ENCODE assay signal across 1 cellular context in genomic region chr7:103119791-103120291, GRCh38.
A peak's percentile ranks its signal among the peaks of the same experiment; 100 is the strongest.
TF ChIP-seq lines count a peak whose summit lies in the region.

No MANE protein-coding gene starts in this region.

TF ChIP-seq in K562, 482 proteins besides CTCF, POLR2A, EP300 and RAD21 (continued from another document and continues in another):
- TF ChIP-seq, protein P1, sequence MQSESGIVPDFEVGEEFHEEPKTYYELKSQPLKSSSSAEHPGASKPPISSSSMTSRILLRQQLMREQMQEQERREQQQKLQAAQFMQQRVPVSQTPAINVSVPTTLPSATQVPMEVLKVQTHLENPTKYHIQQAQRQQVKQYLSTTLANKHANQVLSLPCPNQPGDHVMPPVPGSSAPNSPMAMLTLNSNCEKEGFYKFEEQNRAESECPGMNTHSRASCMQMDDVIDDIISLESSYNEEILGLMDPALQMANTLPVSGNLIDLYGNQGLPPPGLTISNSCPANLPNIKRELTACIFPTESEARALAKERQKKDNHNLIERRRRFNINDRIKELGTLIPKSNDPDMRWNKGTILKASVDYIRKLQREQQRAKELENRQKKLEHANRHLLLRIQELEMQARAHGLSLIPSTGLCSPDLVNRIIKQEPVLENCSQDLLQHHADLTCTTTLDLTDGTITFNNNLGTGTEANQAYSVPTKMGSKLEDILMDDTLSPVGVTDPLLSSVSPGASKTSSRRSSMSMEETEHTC (IDR thresholded peaks at IDR 0.05): peak; percentile 68
- TF ChIP-seq RUNX1 (IDR thresholded peaks at IDR 0.05; ENCODE audit: low read depth): peak; percentile 80; the same call in 1 of the 2 replicates
- TF ChIP-seq MCM2 (IDR thresholded peaks at IDR 0.05; ENCODE audit: low read depth): no peak
- TF ChIP-seq ZNF24 (IDR thresholded peaks at IDR 0.05): peak; percentile 82
- TF ChIP-seq POLR2H (tag; IDR thresholded peaks at IDR 0.05; ENCODE audit: low read depth): no peak
- TF ChIP-seq SOX6 (IDR thresholded peaks at IDR 0.05): peak; percentile 99
- TF ChIP-seq MAFF (IDR thresholded peaks at IDR 0.05; ENCODE audit: low read length): no peak
- no peak for TF ChIP-seq PRPF4 (IDR thresholded peaks at IDR 0.05; ENCODE audit: insufficient read depth, low read depth, low read length, poor library complexity, severe bottlenecking)
- no peak for TF ChIP-seq ZFX (CRISPR knock-in tag; IDR thresholded peaks at IDR 0.05)
- TF ChIP-seq ZNF766 (CRISPR knock-in tag; conservative IDR thresholded peaks at IDR 0.05): peak; percentile 91
- TF ChIP-seq ZFP36 (IDR thresholded peaks at IDR 0.05; ENCODE audit: low read depth, low read length, partially characterized antibody): no peak
- TF ChIP-seq E2F4 (CRISPR knock-in tag; IDR thresholded peaks at IDR 0.05; ENCODE audit: low read depth): no peak
- no peak for TF ChIP-seq SREBF1 (IDR thresholded peaks at IDR 0.05; ENCODE audit: borderline replicate concordance, low read depth, low read length)
- TF ChIP-seq ZNF76 (CRISPR knock-in tag; IDR thresholded peaks at IDR 0.05; ENCODE audit: borderline replicate concordance): no peak
- peak; percentile 82 for TF ChIP-seq ZKSCAN8 (CRISPR knock-in tag; IDR thresholded peaks at IDR 0.05)
- no peak for TF ChIP-seq STAG1 (CRISPR knock-in tag; IDR thresholded peaks at IDR 0.05; ENCODE audit: borderline replicate concordance)
- peak in 1 of 2 experiments; percentile 83; a peak in 1 of 4 replicates for TF ChIP-seq BCLAF1 (IDR thresholded peaks at IDR 0.05; ENCODE audit: borderline replicate concordance in 1 of 2, control insufficient read depth in 1 of 2, low read depth in 2 of 2, low read length in 1 of 2)
- TF ChIP-seq, protein P2, sequence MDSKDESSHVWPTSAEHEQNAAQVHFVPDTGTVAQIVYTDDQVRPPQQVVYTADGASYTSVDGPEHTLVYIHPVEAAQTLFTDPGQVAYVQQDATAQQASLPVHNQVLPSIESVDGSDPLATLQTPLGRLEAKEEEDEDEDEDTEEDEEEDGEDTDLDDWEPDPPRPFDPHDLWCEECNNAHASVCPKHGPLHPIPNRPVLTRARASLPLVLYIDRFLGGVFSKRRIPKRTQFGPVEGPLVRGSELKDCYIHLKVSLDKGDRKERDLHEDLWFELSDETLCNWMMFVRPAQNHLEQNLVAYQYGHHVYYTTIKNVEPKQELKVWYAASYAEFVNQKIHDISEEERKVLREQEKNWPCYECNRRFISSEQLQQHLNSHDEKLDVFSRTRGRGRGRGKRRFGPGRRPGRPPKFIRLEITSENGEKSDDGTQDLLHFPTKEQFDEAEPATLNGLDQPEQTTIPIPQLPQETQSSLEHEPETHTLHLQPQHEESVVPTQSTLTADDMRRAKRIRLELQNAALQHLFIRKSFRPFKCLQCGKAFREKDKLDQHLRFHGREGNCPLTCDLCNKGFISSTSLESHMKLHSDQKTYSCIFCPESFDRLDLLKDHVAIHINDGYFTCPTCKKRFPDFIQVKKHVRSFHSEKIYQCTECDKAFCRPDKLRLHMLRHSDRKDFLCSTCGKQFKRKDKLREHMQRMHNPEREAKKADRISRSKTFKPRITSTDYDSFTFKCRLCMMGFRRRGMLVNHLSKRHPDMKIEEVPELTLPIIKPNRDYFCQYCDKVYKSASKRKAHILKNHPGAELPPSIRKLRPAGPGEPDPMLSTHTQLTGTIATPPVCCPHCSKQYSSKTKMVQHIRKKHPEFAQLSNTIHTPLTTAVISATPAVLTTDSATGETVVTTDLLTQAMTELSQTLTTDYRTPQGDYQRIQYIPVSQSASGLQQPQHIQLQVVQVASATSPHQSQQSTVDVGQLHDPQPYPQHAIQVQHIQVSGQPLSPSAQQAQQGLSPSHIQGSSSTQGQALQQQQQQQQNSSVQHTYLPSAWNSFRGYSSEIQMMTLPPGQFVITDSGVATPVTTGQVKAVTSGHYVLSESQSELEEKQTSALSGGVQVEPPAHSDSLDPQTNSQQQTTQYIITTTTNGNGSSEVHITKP (IDR thresholded peaks at IDR 0.05; ENCODE audit: partially characterized antibody): peak; percentile 95
- TF ChIP-seq FOXA1 (IDR thresholded peaks at IDR 0.05; ENCODE audit: borderline replicate concordance): no peak
- peak; percentile 90 for TF ChIP-seq NCOA1 (IDR thresholded peaks at IDR 0.05; ENCODE audit: low read depth)
- TF ChIP-seq CBFA2T2 (conservative IDR thresholded peaks at IDR 0.05): peak; percentile 98
- TF ChIP-seq TAF7 (tag; IDR thresholded peaks at IDR 0.05): no peak
- TF ChIP-seq KLF16 (IDR thresholded peaks at IDR 0.05): peak; percentile 96
- TF ChIP-seq ZNF280A (IDR thresholded peaks at IDR 0.05; ENCODE audit: low read depth, partially characterized antibody): no peak
- no peak for TF ChIP-seq ETS1 (conservative IDR thresholded peaks at IDR 0.05; ENCODE audit: control insufficient read depth, low read depth, low read length)
- no peak for TF ChIP-seq ZNF764 (CRISPR knock-in tag; IDR thresholded peaks at IDR 0.05; ENCODE audit: low read depth)
- TF ChIP-seq TOE1 (IDR thresholded peaks at IDR 0.05; ENCODE audit: borderline replicate concordance): peak; percentile 84
- peak; percentile 24; the same call in 1 of the 2 replicates for TF ChIP-seq TOE1 (CRISPR knock-in tag; IDR thresholded peaks at IDR 0.05; ENCODE audit: borderline replicate concordance, low read depth)
- no peak for TF ChIP-seq ZNF253 (CRISPR knock-in tag; conservative IDR thresholded peaks at IDR 0.05)
- no peak for TF ChIP-seq PATZ1 (CRISPR knock-in tag; IDR thresholded peaks at IDR 0.05; ENCODE audit: borderline replicate concordance)
- TF ChIP-seq ETV6 (IDR thresholded peaks at IDR 0.05; ENCODE audit: borderline replicate concordance in 1 of 2, low read depth in 2 of 2, low read length in 1 of 2): peak in 1 of 2 experiments; percentile 54; a peak in 1 of 4 replicates
- TF ChIP-seq ETV6 (CRISPR knock-in tag; IDR thresholded peaks at IDR 0.05; ENCODE audit: borderline replicate concordance): no peak
- TF ChIP-seq, protein P3, sequence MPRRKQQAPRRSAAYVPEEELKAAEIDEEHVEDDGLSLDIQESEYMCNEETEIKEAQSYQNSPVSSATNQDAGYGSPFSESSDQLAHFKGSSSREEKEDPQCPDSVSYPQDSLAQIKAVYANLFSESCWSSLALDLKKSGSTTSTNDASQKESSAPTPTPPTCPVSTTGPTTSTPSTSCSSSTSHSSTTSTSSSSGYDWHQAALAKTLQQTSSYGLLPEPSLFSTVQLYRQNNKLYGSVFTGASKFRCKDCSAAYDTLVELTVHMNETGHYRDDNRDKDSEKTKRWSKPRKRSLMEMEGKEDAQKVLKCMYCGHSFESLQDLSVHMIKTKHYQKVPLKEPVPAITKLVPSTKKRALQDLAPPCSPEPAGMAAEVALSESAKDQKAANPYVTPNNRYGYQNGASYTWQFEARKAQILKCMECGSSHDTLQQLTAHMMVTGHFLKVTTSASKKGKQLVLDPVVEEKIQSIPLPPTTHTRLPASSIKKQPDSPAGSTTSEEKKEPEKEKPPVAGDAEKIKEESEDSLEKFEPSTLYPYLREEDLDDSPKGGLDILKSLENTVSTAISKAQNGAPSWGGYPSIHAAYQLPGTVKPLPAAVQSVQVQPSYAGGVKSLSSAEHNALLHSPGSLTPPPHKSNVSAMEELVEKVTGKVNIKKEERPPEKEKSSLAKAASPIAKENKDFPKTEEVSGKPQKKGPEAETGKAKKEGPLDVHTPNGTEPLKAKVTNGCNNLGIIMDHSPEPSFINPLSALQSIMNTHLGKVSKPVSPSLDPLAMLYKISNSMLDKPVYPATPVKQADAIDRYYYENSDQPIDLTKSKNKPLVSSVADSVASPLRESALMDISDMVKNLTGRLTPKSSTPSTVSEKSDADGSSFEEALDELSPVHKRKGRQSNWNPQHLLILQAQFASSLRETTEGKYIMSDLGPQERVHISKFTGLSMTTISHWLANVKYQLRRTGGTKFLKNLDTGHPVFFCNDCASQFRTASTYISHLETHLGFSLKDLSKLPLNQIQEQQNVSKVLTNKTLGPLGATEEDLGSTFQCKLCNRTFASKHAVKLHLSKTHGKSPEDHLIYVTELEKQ (CRISPR knock-in tag; IDR thresholded peaks at IDR 0.05): no peak
- TF ChIP-seq HDAC3 (IDR thresholded peaks at IDR 0.05; ENCODE audit: borderline replicate concordance, partially characterized antibody): peak; percentile 92
- peak; percentile 97 for TF ChIP-seq PML (IDR thresholded peaks at IDR 0.05; ENCODE audit: low read length)
- TF ChIP-seq, protein P4, sequence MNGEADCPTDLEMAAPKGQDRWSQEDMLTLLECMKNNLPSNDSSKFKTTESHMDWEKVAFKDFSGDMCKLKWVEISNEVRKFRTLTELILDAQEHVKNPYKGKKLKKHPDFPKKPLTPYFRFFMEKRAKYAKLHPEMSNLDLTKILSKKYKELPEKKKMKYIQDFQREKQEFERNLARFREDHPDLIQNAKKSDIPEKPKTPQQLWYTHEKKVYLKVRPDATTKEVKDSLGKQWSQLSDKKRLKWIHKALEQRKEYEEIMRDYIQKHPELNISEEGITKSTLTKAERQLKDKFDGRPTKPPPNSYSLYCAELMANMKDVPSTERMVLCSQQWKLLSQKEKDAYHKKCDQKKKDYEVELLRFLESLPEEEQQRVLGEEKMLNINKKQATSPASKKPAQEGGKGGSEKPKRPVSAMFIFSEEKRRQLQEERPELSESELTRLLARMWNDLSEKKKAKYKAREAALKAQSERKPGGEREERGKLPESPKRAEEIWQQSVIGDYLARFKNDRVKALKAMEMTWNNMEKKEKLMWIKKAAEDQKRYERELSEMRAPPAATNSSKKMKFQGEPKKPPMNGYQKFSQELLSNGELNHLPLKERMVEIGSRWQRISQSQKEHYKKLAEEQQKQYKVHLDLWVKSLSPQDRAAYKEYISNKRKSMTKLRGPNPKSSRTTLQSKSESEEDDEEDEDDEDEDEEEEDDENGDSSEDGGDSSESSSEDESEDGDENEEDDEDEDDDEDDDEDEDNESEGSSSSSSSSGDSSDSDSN (IDR thresholded peaks at IDR 0.05; ENCODE audit: borderline replicate concordance in 1 of 2, low read depth in 2 of 2, low read length in 2 of 2): peak in 1 of 2 experiments; percentile 55; a peak in 1 of 4 replicates
